In the genomic region with DNA sequence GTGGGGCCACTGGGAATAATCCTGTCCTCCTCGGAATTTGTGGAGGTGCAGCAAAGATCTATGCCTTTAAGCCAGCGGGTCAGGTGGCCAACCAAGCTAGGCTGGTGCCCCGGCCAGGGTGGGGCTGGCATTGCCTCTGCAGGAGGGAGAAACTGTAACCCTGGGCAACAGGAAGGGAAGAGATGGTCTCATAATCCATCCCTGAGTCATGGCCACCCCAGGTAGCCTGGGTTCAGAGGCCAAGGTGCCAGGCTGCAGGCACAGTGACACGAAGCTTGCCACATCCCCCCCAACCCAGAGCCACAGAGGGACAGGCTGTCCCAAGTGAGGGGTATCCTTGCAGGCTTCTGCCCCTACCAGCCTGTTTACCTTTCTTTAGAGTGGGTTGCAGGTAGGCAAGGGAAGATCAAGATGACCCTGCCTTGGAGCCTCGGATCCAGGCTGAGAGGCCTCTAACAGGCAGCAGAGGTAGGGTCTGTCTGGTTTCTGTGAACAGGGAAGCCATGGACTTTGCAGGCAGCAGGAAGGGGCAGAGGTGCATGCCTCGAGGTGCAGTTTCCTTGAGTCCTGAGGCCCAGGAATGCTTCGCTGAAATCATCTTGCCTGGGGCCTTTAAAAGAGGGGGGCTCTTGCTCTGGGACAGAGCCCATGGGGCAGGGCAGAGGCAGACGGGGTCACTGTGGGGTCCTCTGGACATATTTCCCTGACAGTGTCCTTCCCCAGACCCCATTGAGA, we compare ENCODE assay signal across 9 cellular contexts. TPM values are rescaled to one million over a fixed set of nuclear protein-coding genes. Genes with fewer than 3 reads are reported as not detected.
DNase-seq lines count a peak whose midpoint lies in the region; ATAC-seq and TF ChIP-seq lines count a peak whose summit lies in the region.
"Had no signal": no experiment of that assay in that cellular context is flagged by ENCODE, and none has a peak within 500 bp of the region (broad histone marks: within the 10 kb centered on the region; RNA-seq: fewer than 3 reads in every experiment).

No MANE protein-coding gene starts in this region.

- H3K27me3 Mint-ChIP-seq in activated T-cell treated with anti-CD3 and anti-CD28 coated beads, Interleukin-2, amount 50 U/mL, for 24 hours: no peaks in the 10 kb centered on the region
- H3K27me3 Mint-ChIP-seq in activated T-cell treated with anti-CD3 and anti-CD28 coated beads, Interleukin-2, amount 50 U/mL, for 4 hours (ENCODE audit: low read depth): no peaks in the 10 kb centered on the region
- peaks cover 6% of the 10 kb centered on the region for H3K27me3 Mint-ChIP-seq in activated naive CD8-positive, alpha-beta T cell treated with anti-CD3 and anti-CD28 coated beads for 36 hours
- no peaks in the 10 kb centered on the region for H3K27me3 Mint-ChIP-seq in memory B cell

- no peak for TF ChIP-seq POLR2A in tibial nerve (IDR thresholded peaks at IDR 0.05)
- TF ChIP-seq POLR2A in erythroblast (IDR thresholded peaks at IDR 0.05; ENCODE audit: low read length): no peak

- no peak for DNase-seq in activated T-cell treated with anti-CD3 and anti-CD28 coated beads, Interleukin-2, amount 50 U/mL, for 24 hours
- no peak for DNase-seq in activated T-cell treated with anti-CD3 and anti-CD28 coated beads, Interleukin-2, amount 50 U/mL, for 4 hours
- no peak for DNase-seq in activated naive CD8-positive, alpha-beta T cell treated with anti-CD3 and anti-CD28 coated beads for 36 hours
- DNase-seq in memory B cell (ENCODE audit: low spot score in 2 of 2) (no peak), tibial nerve (ENCODE audit: low spot score in 2 of 2) (no peak), NCI-H1436 (lab: John Stamatoyannopoulos, UW) (no peak), erythroblast (lab: John Stamatoyannopoulos, UW) (no peak), NCI-H2081 (lab: John Stamatoyannopoulos, UW) (no peak)
- DNase-seq: hippocampal formation had no signal

- peaks cover 0 to 80% (median 62%) of the 10 kb centered on the region in 4 donors for H3K4me1 ChIP-seq in tibial nerve

- peaks cover 57% of the 10 kb centered on the region for H3K36me3 Mint-ChIP-seq in activated T-cell treated with anti-CD3 and anti-CD28 coated beads, Interleukin-2, amount 50 U/mL, for 24 hours (ENCODE audit: low read depth)
- peaks cover 2% of the 10 kb centered on the region for H3K36me3 Mint-ChIP-seq in activated T-cell treated with anti-CD3 and anti-CD28 coated beads, Interleukin-2, amount 50 U/mL, for 4 hours (ENCODE audit: insufficient read depth)
- H3K36me3 Mint-ChIP-seq in activated naive CD8-positive, alpha-beta T cell treated with anti-CD3 and anti-CD28 coated beads for 36 hours: peaks cover 36% of the 10 kb centered on the region
- H3K36me3 Mint-ChIP-seq in memory B cell: no peaks in the 10 kb centered on the region

- H3K9me3 ChIP-seq in tibial nerve: no peaks in the 10 kb centered on the region

- TF ChIP-seq CTCF in tibial nerve (IDR thresholded peaks at IDR 0.05): no peak

- no peaks in the 10 kb centered on the region for H3K27me3 ChIP-seq in tibial nerve

- H3K4me3 ChIP-seq in tibial nerve: peak overlapping the region in 2 of 4 donors; percentile 1 to 12

- peak overlapping the region; percentile 97 for H3K27ac Mint-ChIP-seq in activated T-cell treated with anti-CD3 and anti-CD28 coated beads, Interleukin-2, amount 50 U/mL, for 24 hours
- peak overlapping the region; percentile 95 for H3K27ac Mint-ChIP-seq in activated naive CD8-positive, alpha-beta T cell treated with anti-CD3 and anti-CD28 coated beads for 36 hours
- H3K27ac Mint-ChIP-seq in memory B cell: no peak overlapping the region

- peaks cover 76% of the 10 kb centered on the region for H3K4me1 Mint-ChIP-seq in activated T-cell treated with anti-CD3 and anti-CD28 coated beads, Interleukin-2, amount 50 U/mL, for 24 hours (ENCODE audit: low read depth)
- peaks cover 77% of the 10 kb centered on the region for H3K4me1 Mint-ChIP-seq in activated T-cell treated with anti-CD3 and anti-CD28 coated beads, Interleukin-2, amount 50 U/mL, for 4 hours (ENCODE audit: low read depth)
- peaks cover 74% of the 10 kb centered on the region for H3K4me1 Mint-ChIP-seq in activated naive CD8-positive, alpha-beta T cell treated with anti-CD3 and anti-CD28 coated beads for 36 hours
- peaks cover 73% of the 10 kb centered on the region for H3K4me1 Mint-ChIP-seq in memory B cell

- no peak for TF ChIP-seq EP300 in tibial nerve (IDR thresholded peaks at IDR 0.05)

- peak overlapping the region; percentile 27 for H3K4me3 Mint-ChIP-seq in activated T-cell treated with anti-CD3 and anti-CD28 coated beads, Interleukin-2, amount 50 U/mL, for 24 hours
- H3K4me3 Mint-ChIP-seq in activated T-cell treated with anti-CD3 and anti-CD28 coated beads, Interleukin-2, amount 50 U/mL, for 4 hours: no peak overlapping the region
- peak overlapping the region; percentile 29 for H3K4me3 Mint-ChIP-seq in activated naive CD8-positive, alpha-beta T cell treated with anti-CD3 and anti-CD28 coated beads for 36 hours
- H3K4me3 Mint-ChIP-seq in memory B cell: peak overlapping the region; percentile 11

- ATAC-seq in activated T-cell treated with anti-CD3 and anti-CD28 coated beads, Interleukin-2, amount 50 U/mL, for 4 hours: no peak
- no peak for ATAC-seq in memory B cell (ENCODE audit: low read depth)

- peaks cover 0 to 15% (median 0%) of the 10 kb centered on the region in 3 donors for H3K36me3 ChIP-seq in tibial nerve

- 23 to 30% methylated on average over 8 of the region's 8 CpGs for whole genome bisulfite sequencing in tibial nerve, 2 donors

- peak overlapping the region; percentile 51 to 94 (median 78) for H3K27ac ChIP-seq in tibial nerve

- H3K9me3 Mint-ChIP-seq in activated T-cell treated with anti-CD3 and anti-CD28 coated beads, Interleukin-2, amount 50 U/mL, for 24 hours: no peaks in the 10 kb centered on the region
- H3K9me3 Mint-ChIP-seq in activated T-cell treated with anti-CD3 and anti-CD28 coated beads, Interleukin-2, amount 50 U/mL, for 4 hours: no peaks in the 10 kb centered on the region
- no peaks in the 10 kb centered on the region for H3K9me3 Mint-ChIP-seq in activated naive CD8-positive, alpha-beta T cell treated with anti-CD3 and anti-CD28 coated beads for 36 hours
- H3K9me3 Mint-ChIP-seq in memory B cell: no peaks in the 10 kb centered on the region

RNA-seq across cellular contexts. Expression of a gene that starts 4.0 kb away (rescaled TPM):
- 100 to 1,000 TPM in 1 of 3 donors, 10 to 100 TPM in 2; 74.7 to 109 (median 88.2) TPM for total RNA-seq in activated T-cell treated with anti-CD3 and anti-CD28 coated beads, Interleukin-2, amount 50 U/mL, for 4 hours
- total RNA-seq in activated naive CD8-positive, alpha-beta T cell treated with anti-CD3 and anti-CD28 coated beads for 36 hours: 100 to 1,000 TPM; 131 TPM
- 100 to 1,000 TPM; 110 to 165 (median 137) TPM for total RNA-seq in tibial nerve

RNA-seq across cellular contexts. Expression of a gene that starts 20.3 kb away (rescaled TPM):
- 1,000 to 10,000 TPM; 2,350 to 2,556 (median 2,362) TPM for total RNA-seq in activated T-cell treated with anti-CD3 and anti-CD28 coated beads, Interleukin-2, amount 50 U/mL, for 4 hours
- total RNA-seq in activated naive CD8-positive, alpha-beta T cell treated with anti-CD3 and anti-CD28 coated beads for 36 hours: 1,000 to 10,000 TPM; 1,956 to 1,966 TPM
- 1,000 to 10,000 TPM; 1,112 to 1,642 (median 1,331) TPM for total RNA-seq in tibial nerve

RNA-seq across cellular contexts. Expression of a gene that starts 48.7 kb away (rescaled TPM):
- total RNA-seq in activated T-cell treated with anti-CD3 and anti-CD28 coated beads, Interleukin-2, amount 50 U/mL, for 4 hours: 10 to 100 TPM; 32.7 to 36.5 (median 32.9) TPM
- 10 to 100 TPM; 22.3 to 25.6 TPM for total RNA-seq in activated naive CD8-positive, alpha-beta T cell treated with anti-CD3 and anti-CD28 coated beads for 36 hours
- 10 to 100 TPM; 19.0 to 43.3 (median 24.9) TPM for total RNA-seq in tibial nerve
